In the genomic region with DNA sequence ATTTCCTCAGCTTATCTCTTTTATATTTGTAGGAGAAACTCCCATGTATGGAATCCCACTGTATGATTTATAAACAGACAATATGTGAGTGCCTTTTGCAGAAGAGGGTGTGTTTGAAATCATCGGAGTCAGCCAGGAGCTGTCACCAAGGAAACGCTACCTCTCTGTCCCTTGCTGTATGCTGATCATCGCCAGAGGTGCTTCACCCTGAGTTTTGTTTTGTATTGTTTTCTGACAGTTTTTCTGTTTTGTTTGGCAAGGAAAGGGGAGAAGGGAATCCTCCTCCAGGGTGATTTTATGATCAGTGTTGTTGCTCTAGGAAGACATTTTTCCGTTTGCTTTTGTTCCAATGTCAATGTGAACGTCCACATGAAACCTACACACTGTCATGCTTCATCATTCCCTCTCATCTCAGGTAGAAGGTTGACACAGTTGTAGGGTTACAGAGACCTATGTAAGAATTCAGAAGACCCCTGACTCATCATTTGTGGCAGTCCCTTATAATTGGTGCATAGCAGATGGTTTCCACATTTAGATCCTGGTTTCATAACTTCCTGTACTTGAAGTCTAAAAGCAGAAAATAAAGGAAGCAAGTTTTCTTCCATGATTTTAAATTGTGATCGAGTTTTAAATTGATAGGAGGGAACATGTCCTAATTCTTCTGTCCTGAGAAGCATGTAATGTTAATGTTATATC, we compare ENCODE assay signal across 22 cellular contexts. TPM values are rescaled to one million over a fixed set of nuclear protein-coding genes. Genes with fewer than 3 reads are reported as not detected.
DNase-seq lines count a peak whose midpoint lies in the region; FAIRE-seq and TF ChIP-seq lines count a peak whose summit lies in the region.
"Had no signal": no experiment of that assay in that cellular context is flagged by ENCODE, and none has a peak within 500 bp of the region (broad histone marks: within the 10 kb centered on the region; RNA-seq: fewer than 3 reads in every experiment).

No MANE protein-coding gene starts in this region.

- TF ChIP-seq CTCF in endodermal cell (conservative IDR thresholded peaks at IDR 0.05), result no peak
- TF ChIP-seq CTCF in OCI-LY7 (conservative IDR thresholded peaks at IDR 0.05; ENCODE audit: low read length), result no peak

- no peaks in the 10 kb centered on the region for H3K9me3 ChIP-seq in endodermal cell (ENCODE audit: control insufficient read depth, low read length)
- H3K9me3 ChIP-seq in OCI-LY7 (ENCODE audit: low read length), result no peaks in the 10 kb centered on the region
- H3K9me3 ChIP-seq in small intestine (ENCODE audit: control insufficient read depth, low read depth), result no peaks in the 10 kb centered on the region
- H3K9me3 ChIP-seq: left lung, tibial nerve had no signal

- H3K4me1 ChIP-seq in endodermal cell (ENCODE audit: control insufficient read depth, insufficient read depth, low read length) (no peaks in the 10 kb centered on the region), rectal smooth muscle tissue (ENCODE audit: control insufficient read depth, insufficient read depth, low read length) (no peaks in the 10 kb centered on the region), OCI-LY7 (ENCODE audit: insufficient read depth, low read length, poor library complexity, severe bottlenecking) (no peaks in the 10 kb centered on the region), small intestine (ENCODE audit: control insufficient read depth in 2 of 2, insufficient read depth in 1 of 2, low read depth in 1 of 2, low read length in 1 of 2) (no peaks in the 10 kb centered on the region)

- WGBS in endodermal cell (ENCODE audit: insufficient coverage in 1 of 2, insufficient read length in 1 of 2), 2 experiments, result 95% methylated on average over 4 to 6 of the region's 6 CpGs
- 58 to 83% (median 81%) methylated on average over 6 of the region's 6 CpGs for WGBS in small intestine, 3 donors

- CTCF ChIA-PET in OCI-LY7 (lab: Charles Lee; ENCODE audit: unreplicated experiment), result no interaction called here

- FAIRE-seq in small intestine (lab: Jason Lieb, UNC), result no peak

- H3K36me3 ChIP-seq in endodermal cell (ENCODE audit: control insufficient read depth, insufficient read depth, low read length), result peaks cover 58% of the 10 kb centered on the region
- peaks cover 8% of the 10 kb centered on the region for H3K36me3 ChIP-seq in rectal smooth muscle tissue (ENCODE audit: control insufficient read depth, insufficient read depth, low read length)
- H3K36me3 ChIP-seq in OCI-LY7 (ENCODE audit: insufficient read depth, low read length), result no peaks in the 10 kb centered on the region
- H3K36me3 ChIP-seq in small intestine (ENCODE audit: control insufficient read depth in 2 of 2, insufficient read depth in 2 of 2, low read length in 2 of 2), result no peaks in the 10 kb centered on the region
- H3K36me3 ChIP-seq: brain microvascular endothelial cell had no signal

- H2AFZ ChIP-seq in OCI-LY7 (ENCODE audit: low read length), result no peak overlapping the region

- intact Hi-C loops in OCI-LY7 (cut with micrococcal nuclease; ENCODE audit: unreplicated experiment), result no loop called here

- H3K4me3 ChIP-seq in endodermal cell (ENCODE audit: low read length) (no peak overlapping the region), rectal smooth muscle tissue (ENCODE audit: low read length) (no peak overlapping the region), OCI-LY7 (ENCODE audit: low read depth, low read length, poor library complexity, severe bottlenecking) (no peak overlapping the region), small intestine (ENCODE audit: low read depth in 1 of 2, low read length in 2 of 2) (no peak overlapping the region)
- H3K4me3 ChIP-seq: left lung, tibial nerve had no signal

- H3K27ac Mint-ChIP-seq in endodermal cell, result no peak overlapping the region
- H3K27ac Mint-ChIP-seq: activated CD8-positive, alpha-beta T cell treated with anti-CD3 and anti-CD28 coated beads for 36 hours; activated naive CD8-positive, alpha-beta T cell treated with anti-CD3 and anti-CD28 coated beads, Interleukin-2, amount 10 ng/mL, durations not matched to agents 7 days and 5 days; H9 had no signal

- no peaks in the 10 kb centered on the region for H3K9me2 ChIP-seq in OCI-LY7 (ENCODE audit: insufficient read depth, low read length)

- H3K9me3 Mint-ChIP-seq in endodermal cell, result no peaks in the 10 kb centered on the region
- H3K9me3 Mint-ChIP-seq: activated CD8-positive, alpha-beta T cell treated with anti-CD3 and anti-CD28 coated beads for 36 hours; activated T-cell treated with anti-CD3 and anti-CD28 coated beads, Interleukin-2, amount 50 U/mL, for 4 hours; H9 had no signal

- H4K20me1 ChIP-seq in OCI-LY7 (ENCODE audit: insufficient read depth, low read length), result no peaks in the 10 kb centered on the region

- POLR2A ChIA-PET in OCI-LY7 (lab: Charles Lee), result interaction anchor here (0.6 kb wide), 1 partner anchor 1672 kb away, joined by 5 read pairs; no protein-coding TSS in a partner anchor

- no peaks in the 10 kb centered on the region for H3K79me2 ChIP-seq in OCI-LY7 (ENCODE audit: insufficient read depth, low read depth, low read length)

- no TSS peak for BruUV-seq in OCI-LY7 (replicated peaks; lab: Mats Ljungman, UMichigan)

- H3K4me2 ChIP-seq in OCI-LY7 (ENCODE audit: low read length), result no peak overlapping the region

- H3K4me1 Mint-ChIP-seq in endodermal cell, result no peaks in the 10 kb centered on the region
- H3K4me1 Mint-ChIP-seq: H9 had no signal

- H3K27me3 ChIP-seq in endodermal cell (ENCODE audit: control insufficient read depth, insufficient read depth, low read length, poor library complexity, severe bottlenecking) (no peaks in the 10 kb centered on the region), rectal smooth muscle tissue (ENCODE audit: control insufficient read depth, insufficient read depth, low read length) (no peaks in the 10 kb centered on the region), small intestine (ENCODE audit: control insufficient read depth in 2 of 2, insufficient read depth in 2 of 2, low read length in 2 of 2) (no peaks in the 10 kb centered on the region)
- H3K27me3 ChIP-seq: brain microvascular endothelial cell, left lung, tibial nerve had no signal

- H3K27ac ChIP-seq in endodermal cell (ENCODE audit: low read depth, low read length) (no peak overlapping the region), rectal smooth muscle tissue (ENCODE audit: low read depth, low read length) (peak overlapping the region; percentile 10), OCI-LY7 (ENCODE audit: low read depth, low read length, poor library complexity, severe bottlenecking) (no peak overlapping the region), small intestine (ENCODE audit: low read depth in 1 of 2, low read length in 1 of 2) (no peak overlapping the region)
- H3K27ac ChIP-seq: brain microvascular endothelial cell, left lung, RWPE1, tibial nerve, VCaP had no signal

- peaks cover 56% of the 10 kb centered on the region for H3K36me3 Mint-ChIP-seq in endodermal cell (ENCODE audit: low read depth)
- H3K36me3 Mint-ChIP-seq: activated naive CD8-positive, alpha-beta T cell treated with anti-CD3 and anti-CD28 coated beads, Interleukin-2, amount 10 ng/mL, durations not matched to agents 7 days and 5 days had no signal

- H3K4me3 Mint-ChIP-seq in endodermal cell, result no peak overlapping the region
- H3K4me3 Mint-ChIP-seq: activated CD8-positive, alpha-beta T cell treated with anti-CD3 and anti-CD28 coated beads for 36 hours; H9 had no signal

- H3K9ac ChIP-seq in endodermal cell (ENCODE audit: extremely low read depth, low read length, poor library complexity, severe bottlenecking) (no peak overlapping the region), rectal smooth muscle tissue (ENCODE audit: low read length) (no peak overlapping the region)

- peak; percentile 28 for DNase-seq in SIG-M5 treated with dmso at 0.1 percent for 504 hours (lab: John Stamatoyannopoulos, UW; ENCODE audit: unreplicated experiment)
- no peak for DNase-seq in SIG-M5 (lab: John Stamatoyannopoulos, UW)
- DNase-seq in NCI-H2029 (lab: John Stamatoyannopoulos, UW), result peak; percentile 18
- peak; percentile 11 for DNase-seq in endodermal cell
- no peak for DNase-seq in OCI-LY7 (ENCODE audit: low spot score)
- no peak for DNase-seq in small intestine
- no peak for DNase-seq in stimulated activated CD4-positive, alpha-beta T cell treated with anti-CD3 and anti-CD28 coated beads, Interleukin-4, amount 100 ng/mL, for 1 hour
- DNase-seq: activated CD8-positive, alpha-beta T cell treated with anti-CD3 and anti-CD28 coated beads for 36 hours; activated naive CD8-positive, alpha-beta T cell treated with anti-CD3 and anti-CD28 coated beads, Interleukin-2, amount 10 ng/mL, durations not matched to agents 7 days and 5 days; activated T-cell treated with anti-CD3 and anti-CD28 coated beads, Interleukin-2, amount 50 U/mL, for 4 hours; brain microvascular endothelial cell; EL; H9; left lung; NCI-H526; nucleus accumbens; right cardiac atrium; stimulated activated naive CD4-positive, alpha-beta T cell had no signal

- H3K27me3 Mint-ChIP-seq in endodermal cell (ENCODE audit: insufficient read depth), result no peaks in the 10 kb centered on the region
- H3K27me3 Mint-ChIP-seq: activated CD8-positive, alpha-beta T cell treated with anti-CD3 and anti-CD28 coated beads for 36 hours; activated naive CD8-positive, alpha-beta T cell treated with anti-CD3 and anti-CD28 coated beads, Interleukin-2, amount 10 ng/mL, durations not matched to agents 7 days and 5 days had no signal

RNA-seq across cellular contexts. Expression of a gene that starts 18.0 kb away (rescaled TPM):
- 100 to 1,000 TPM in 1 of 2 donors, 10 to 100 TPM in 1; 81.2 to 131 TPM for total RNA-seq in endodermal cell
- 49.7 TPM for polyA plus RNA-seq in endodermal cell (2013, experiment 1 of 2)
- polyA plus RNA-seq in endodermal cell (2013, experiment 2 of 2), result 47.5 TPM
- not detected in 2 replicates for total RNA-seq in OCI-LY7 (2014; rRNA removed; shearing (Covaris generic))
- not detected in 2 replicates for total RNA-seq in OCI-LY7 (2022)
- 10 to 100 TPM; 21.0 to 90.7 (median 23.5) TPM for polyA plus RNA-seq in small intestine

Comparison
In these comparisons a context has a peak if more than half of its experiments do, and no peak if none do; other contexts are left out.
1. DNase-seq: peak in SIG-M5 treated with dmso at 0.1 percent for 504 hours (single experiment), NCI-H2029 (single experiment) and endodermal cell (single experiment); none in SIG-M5 (single experiment), OCI-LY7 (single experiment), small intestine (single experiment) and stimulated activated CD4-positive, alpha-beta T cell treated with anti-CD3 and anti-CD28 coated beads, Interleukin-4, amount 100 ng/mL, for 1 hour (single experiment).
2. RNA of a gene that starts 18.0 kb away (total RNA-seq): 81.2 to 131 TPM in endodermal cell; not detected in OCI-LY7; every median in the first group is over 10 times any median in the second.